ENCODE assay signal across 17 cellular contexts in genomic region chr17:76554131-76554530, GRCh38. TPM values are rescaled to one million over a fixed set of nuclear protein-coding genes. Genes with fewer than 3 reads are reported as not detected.
DNase-seq lines count a peak whose midpoint lies in the region; ATAC-seq and TF ChIP-seq lines count a peak whose summit lies in the region.
"Had no signal": no experiment of that assay in that cellular context is flagged by ENCODE, and none has a peak within 500 bp of the region (broad histone marks: within the 10 kb centered on the region; RNA-seq: fewer than 3 reads in every experiment).

No MANE protein-coding gene starts in this region.

- 73 to 79% methylated on average over 2 to 6 of the region's 6 CpGs for WGBS in transverse colon (ENCODE audit: low coverage in 1 of 2), 2 donors

- peaks cover 12 to 27% (median 20%) of the 10 kb centered on the region in 4 donors for H3K4me1 ChIP-seq in transverse colon

- no peaks in the 10 kb centered on the region for H3K9me3 Mint-ChIP-seq in activated T-cell treated with anti-CD3 and anti-CD28 coated beads, Interleukin-2, amount 50 U/mL, for 4 hours
- H3K9me3 Mint-ChIP-seq: activated naive CD8-positive, alpha-beta T cell treated with anti-CD3 and anti-CD28 coated beads, Interleukin-2, amount 10 ng/mL, durations not matched to agents 7 days and 5 days; immature natural killer cell; natural killer cell treated with Interleukin-12 subunit alpha and Interleukin-12 subunit beta and Interleukin-15 and Interleukin-18, amount 100 ng/mL, for 72 hours; type B pancreatic cell had no signal

- no peak for DNase-seq in Right ventricle myocardium superior
- no peak for DNase-seq in cardiac septum (ENCODE audit: low spot score)
- DNase-seq in epithelial cell of proximal tubule (ENCODE audit: low read depth) = peak; percentile 68
- DNase-seq in myocyte (ENCODE audit: low read depth) = peak; percentile 49
- no peak for DNase-seq in activated T-cell treated with anti-CD3 and anti-CD28 coated beads for 4 hours
- DNase-seq in transverse colon = no peak
- no peak for DNase-seq in MG63
- DNase-seq in activated T-cell treated with anti-CD3 and anti-CD28 coated beads, Interleukin-2, amount 50 U/mL, for 4 hours = no peak
- DNase-seq: activated CD8-positive, alpha-beta memory T cell treated with anti-CD3 and anti-CD28 coated beads, Interleukin-2, amount 50 U/mL, for 4 hours; activated naive CD8-positive, alpha-beta T cell treated with anti-CD3 and anti-CD28 coated beads, Interleukin-2, amount 10 ng/mL, durations not matched to agents 7 days and 5 days; dermis blood vessel endothelial cell; immature natural killer cell; NCI-H1930 had no signal

- intact Hi-C loops in Right ventricle myocardium superior (cut with DNase I) (no loop called here), cardiac septum (cut with DNase I) (no loop called here), transverse colon (cut with DNase I; ENCODE audit: low total_unique reads) (no loop called here)

- no peak for TF ChIP-seq EP300 in transverse colon (IDR thresholded peaks at IDR 0.05; ENCODE audit: low read depth)

- H3K9me3 ChIP-seq in transverse colon (no peaks in the 10 kb centered on the region), MG63 (no peaks in the 10 kb centered on the region)

- no peaks in the 10 kb centered on the region for H3K27me3 ChIP-seq in transverse colon
- no peaks in the 10 kb centered on the region for H3K27me3 ChIP-seq in MG63

- ATAC-seq in Right ventricle myocardium superior (ENCODE audit: poor library complexity) = peak; percentile 40
- no peak for ATAC-seq in activated T-cell treated with anti-CD3 and anti-CD28 coated beads, Interleukin-2, amount 50 U/mL, for 4 hours
- ATAC-seq: K562; natural killer cell treated with Interleukin-12 subunit alpha and Interleukin-12 subunit beta and Interleukin-15 and Interleukin-18, amount 100 ng/mL, for 72 hours had no signal

- no peak overlapping the region for H3K27ac ChIP-seq in transverse colon

- TF ChIP-seq CTCF in epithelial cell of proximal tubule (conservative IDR thresholded peaks at IDR 0.05; ENCODE audit: low read depth, low read length) (no peak), transverse colon (IDR thresholded peaks at IDR 0.05) (no peak)

- no peaks in the 10 kb centered on the region for H3K36me3 ChIP-seq in transverse colon
- H3K36me3 ChIP-seq in MG63 = peaks cover 17% of the 10 kb centered on the region

- in situ Hi-C loops in transverse colon (cut with MboI; ENCODE audit: low pct_ligation_motif_present in 1 of 4, low pct_unique_long_range_greater_than_20kb in 1 of 4, low sequenced_read_pairs in 3 of 4) = no loop called here

- no peak for TF ChIP-seq POLR2A in transverse colon (IDR thresholded peaks at IDR 0.05)

- peaks cover 26% of the 10 kb centered on the region for H3K4me1 Mint-ChIP-seq in activated T-cell treated with anti-CD3 and anti-CD28 coated beads, Interleukin-2, amount 50 U/mL, for 4 hours (ENCODE audit: low read depth)

- no peak overlapping the region for H3K4me3 Mint-ChIP-seq in activated T-cell treated with anti-CD3 and anti-CD28 coated beads, Interleukin-2, amount 50 U/mL, for 4 hours
- H3K4me3 Mint-ChIP-seq: activated naive CD8-positive, alpha-beta T cell treated with anti-CD3 and anti-CD28 coated beads, Interleukin-2, amount 10 ng/mL, durations not matched to agents 7 days and 5 days; natural killer cell treated with Interleukin-12 subunit alpha and Interleukin-12 subunit beta and Interleukin-15 and Interleukin-18, amount 100 ng/mL, for 72 hours; type B pancreatic cell had no signal

- H3K27me3 Mint-ChIP-seq in activated T-cell treated with anti-CD3 and anti-CD28 coated beads, Interleukin-2, amount 50 U/mL, for 4 hours (ENCODE audit: low read depth) = no peaks in the 10 kb centered on the region
- H3K27me3 Mint-ChIP-seq: activated naive CD8-positive, alpha-beta T cell treated with anti-CD3 and anti-CD28 coated beads, Interleukin-2, amount 10 ng/mL, durations not matched to agents 7 days and 5 days; natural killer cell treated with Interleukin-12 subunit alpha and Interleukin-12 subunit beta and Interleukin-15 and Interleukin-18, amount 100 ng/mL, for 72 hours; type B pancreatic cell had no signal

- no peak overlapping the region for H3K4me3 ChIP-seq in epithelial cell of proximal tubule (ENCODE audit: low read depth, low read length)
- H3K4me3 ChIP-seq in transverse colon = no peak overlapping the region
- no peak overlapping the region for H3K4me3 ChIP-seq in MG63
- H3K4me3 ChIP-seq: K562 had no signal

- peaks cover 15% of the 10 kb centered on the region for H3K36me3 Mint-ChIP-seq in activated T-cell treated with anti-CD3 and anti-CD28 coated beads, Interleukin-2, amount 50 U/mL, for 4 hours (ENCODE audit: insufficient read depth)
- H3K36me3 Mint-ChIP-seq: immature natural killer cell had no signal

RNA-seq across cellular contexts. Expression of gene PRCD, which starts 14.3 kb away (rescaled TPM):
- 4.0 TPM for total RNA-seq in Right ventricle myocardium superior
- total RNA-seq in cardiac septum = 2.7 TPM
- total RNA-seq in epithelial cell of proximal tubule = 0.22 and 5.8 TPM in 2 replicates
- not detected in 2 replicates for total RNA-seq in myocyte
- polyA plus RNA-seq in myocyte (2012) = 0.54 TPM
- 1 to 10 TPM in 1 of 4 donors, under 1 TPM in 1, not detected in 2; 0.64 to 6.8 TPM for total RNA-seq in transverse colon
- 1.2 TPM in 1 of 2 replicates, not detected in the other for total RNA-seq in MG63 (2014; rRNA removed; shearing (Covaris generic); ENCODE audit: low replicate concordance)
- total RNA-seq in activated T-cell treated with anti-CD3 and anti-CD28 coated beads, Interleukin-2, amount 50 U/mL, for 4 hours = not detected
- total RNA-seq: A673, K562 had no signal

RNA-seq across cellular contexts. Expression of gene CYGB, which starts 16.6 kb away (rescaled TPM):
- total RNA-seq in Right ventricle myocardium superior (34.2 TPM), cardiac septum (17.6 TPM), epithelial cell of proximal tubule (10.2 and 49.9 TPM in 2 replicates), myocyte (3.2 and 7.7 TPM in 2 replicates), transverse colon (10 to 100 TPM in 2 of 4 donors, 1 to 10 TPM in 2; 7.5 to 20.1 (median 11.3) TPM)
- 2.4 TPM for polyA plus RNA-seq in myocyte (2012)
- 7.6 and 14.0 TPM in 2 replicates for total RNA-seq in MG63 (2014; rRNA removed; shearing (Covaris generic); ENCODE audit: low replicate concordance)
- not detected for total RNA-seq in activated T-cell treated with anti-CD3 and anti-CD28 coated beads, Interleukin-2, amount 50 U/mL, for 4 hours

RNA-seq across cellular contexts. Expression of gene ST6GALNAC2, which starts 31.5 kb away (rescaled TPM):
- 6.1 TPM for total RNA-seq in Right ventricle myocardium superior
- total RNA-seq in cardiac septum = 6.2 TPM
- total RNA-seq in epithelial cell of proximal tubule = 1.4 and 2.9 TPM in 2 replicates
- total RNA-seq in myocyte = 0.78 and 0.91 TPM in 2 replicates
- polyA plus RNA-seq in myocyte (2012) = 4.8 TPM
- 1 to 10 TPM in 3 of 4 donors, not detected in 1; 1.4 to 4.4 (median 1.6) TPM for total RNA-seq in transverse colon
- total RNA-seq in MG63 (2014; rRNA removed; shearing (Covaris generic); ENCODE audit: low replicate concordance) = 0.15 and 0.30 TPM in 2 replicates
- total RNA-seq in activated T-cell treated with anti-CD3 and anti-CD28 coated beads, Interleukin-2, amount 50 U/mL, for 4 hours = not detected
- total RNA-seq: A673, K562 had no signal

RNA-seq across cellular contexts. Expression of gene RHBDF2, which starts 52.9 kb away (rescaled TPM):
- total RNA-seq in Right ventricle myocardium superior (15.4 TPM), cardiac septum (11.5 TPM), epithelial cell of proximal tubule (35.2 and 101 TPM in 2 replicates), myocyte (6.5 and 7.5 TPM in 2 replicates), transverse colon (10 to 100 TPM; 11.3 to 47.4 (median 23.2) TPM)
- polyA plus RNA-seq in myocyte (2012) = 10.6 TPM
- total RNA-seq in MG63 (2014; rRNA removed; shearing (Covaris generic); ENCODE audit: low replicate concordance) = 5.9 and 20.9 TPM in 2 replicates
- total RNA-seq in activated T-cell treated with anti-CD3 and anti-CD28 coated beads, Interleukin-2, amount 50 U/mL, for 4 hours = 10 to 100 TPM; 29.5 to 37.0 (median 34.3) TPM

Comparison
In these comparisons a context has a peak if more than half of its experiments do, and no peak if none do; other contexts are left out.
1. DNase-seq: peak in epithelial cell of proximal tubule (single experiment) and myocyte (single experiment); none in Right ventricle myocardium superior (single experiment), cardiac septum (single experiment), activated T-cell treated with anti-CD3 and anti-CD28 coated beads for 4 hours (single experiment), transverse colon (single experiment), MG63 (single experiment) and activated T-cell treated with anti-CD3 and anti-CD28 coated beads, Interleukin-2, amount 50 U/mL, for 4 hours (single experiment).